Comparison of ENCODE assay signal across 18 cellular contexts in genomic region chr20:63435552-63435951, GRCh38. TPM values are rescaled to one million over a fixed set of nuclear protein-coding genes. Genes with fewer than 3 reads are reported as not detected.
DNase-seq lines count a peak whose midpoint lies in the region; ATAC-seq, FAIRE-seq and TF ChIP-seq lines count a peak whose summit lies in the region.
"Had no signal": no experiment of that assay in that cellular context is flagged by ENCODE, and none has a peak within 500 bp of the region (broad histone marks: within the 10 kb centered on the region; RNA-seq: fewer than 3 reads in every experiment).

No MANE protein-coding gene starts in this region.

- no peaks in the 10 kb centered on the region for H3K9me3 ChIP-seq in left ventricle myocardium inferior (replicated peaks)
- H3K9me3 ChIP-seq: colonic mucosa, stomach, tibial nerve had no signal

- no peaks in the 10 kb centered on the region for H3K36me3 ChIP-seq in left ventricle myocardium inferior
- H3K36me3 ChIP-seq: colonic mucosa, stomach, tibial nerve had no signal

- TF ChIP-seq CTCF in left ventricle myocardium inferior (IDR thresholded peaks at IDR 0.05; ENCODE audit: borderline replicate concordance): no peak

- ATAC-seq in left ventricle myocardium superior (peak; percentile 19), HG03571 (IDR thresholded peaks at IDR 0.05; ENCODE audit: unreplicated experiment) (no peak)

- DNase-seq in left ventricle myocardium superior (no peak), left ventricle myocardium inferior (no peak), RPMI7951 (ENCODE audit: low read depth) (peak; percentile 25), hepatic stellate cell (ENCODE audit: low spot score) (peak; percentile 47), urothelium cell line (ENCODE audit: low spot score) (no peak), NCI-H2107 treated with DMSO at 0.1 percent for 48 hours (lab: John Stamatoyannopoulos, UW; ENCODE audit: unreplicated experiment) (no peak), DMS79 treated with DMSO at 0.1 percent for 48 hours (lab: John Stamatoyannopoulos, UW) (no peak)

- H3K27me3 ChIP-seq in left ventricle myocardium inferior (ENCODE audit: low read depth): peaks cover 11% of the 10 kb centered on the region
- H3K27me3 ChIP-seq: colonic mucosa had no signal

- peak; percentile 55 for FAIRE-seq in urothelium cell line (lab: Jason Lieb, UNC)
- FAIRE-seq: bronchial epithelial cell had no signal

- H3K4me3 ChIP-seq in left ventricle myocardium inferior: no peak overlapping the region
- H3K4me3 ChIP-seq: colonic mucosa, SK-N-MC, smooth muscle cell, stomach, tibial nerve had no signal

- H3K27ac ChIP-seq in left ventricle myocardium inferior (replicated peaks): no peak overlapping the region
- H3K27ac ChIP-seq: colonic mucosa, RWPE1, SK-N-MC, stomach, tibial nerve had no signal

- intact Hi-C loops in left ventricle myocardium superior (cut with micrococcal nuclease) (no loop called here), left ventricle myocardium inferior (cut with micrococcal nuclease) (no loop called here)

- peaks cover 12% of the 10 kb centered on the region for H3K4me1 ChIP-seq in left ventricle myocardium inferior
- H3K4me1 ChIP-seq: colonic mucosa, stomach, tibial nerve had no signal

RNA-seq across cellular contexts. Expression of gene KCNQ2, which starts 36.9 kb away (rescaled TPM):
- total RNA-seq in left ventricle myocardium superior (0.52 TPM), left ventricle myocardium inferior (2.3 TPM)
- 0.10 and 2.5 TPM in 2 replicates for total RNA-seq in RPMI7951 (2014; rRNA removed; shearing (Covaris generic))
- total RNA-seq: activated CD4-positive, alpha-beta memory T cell treated with anti-CD3 and anti-CD28 coated beads for 36 hours; bronchial epithelial cell; natural killer cell; T-helper 1 cell treated with Interleukin-12 subunit alpha and Interleukin-12 subunit beta and Interleukin-4 antibody, amounts not matched to agents 30 ng/mL and 1 ng/mL, for 36 hours; tibial nerve had no signal

Comparison
In these comparisons a context has a peak if more than half of its experiments do, and no peak if none do; other contexts are left out.
1. DNase-seq: peak in RPMI7951 (single experiment) and hepatic stellate cell (single experiment); none in left ventricle myocardium superior (single experiment), left ventricle myocardium inferior (single experiment), urothelium cell line (single experiment), NCI-H2107 treated with DMSO at 0.1 percent for 48 hours (single experiment) and DMS79 treated with DMSO at 0.1 percent for 48 hours (single experiment).